In genomic region chr14:32802295-32802694, GRCh38 we compare ENCODE assay signal across 34 cellular contexts.
"Had no signal": no experiment of that assay in that cellular context is flagged by ENCODE, and none has a peak within 500 bp of the region (broad histone marks: within the 10 kb centered on the region; RNA-seq: fewer than 3 reads in every experiment).

No MANE protein-coding gene starts in this region.

- H3K27me3 ChIP-seq: MG63 had no signal

- H3K36me3 ChIP-seq: MG63 had no signal

- DNase-seq: Kasumi-1, MG63, MM.1S, MV-4-11, NCI-H1048, NCI-H1092, NCI-H1092 treated with DMSO at 0.1 percent for 48 hours, NCI-H1105, NCI-H1105 treated with DMSO at 0.1 percent for 48 hours, NCI-H1417, NCI-H1417 treated with DMSO at 0.1 percent for 48 hours, NCI-H1436, NCI-H1436 treated with DMSO at 0.1 percent for 48 hours, NCI-H146, NCI-H1694, NCI-H1694 treated with DMSO at 0.1 percent for 48 hours, NCI-H187, NCI-H187 treated with DMSO at 0.1 percent for 48 hours, NCI-H1930, NCI-H2029, NCI-H2029 treated with DMSO at 0.1 percent for 48 hours, NCI-H2081, NCI-H2081 treated with DMSO at 0.1 percent for 48 hours, NCI-H2107, NCI-H2171, NCI-H2171 treated with DMSO at 0.1 percent for 48 hours, NCI-H2227 treated with DMSO at 0.1 percent for 48 hours, NCI-H226, NCI-H345, NCI-H446, NCI-H446 treated with DMSO at 0.1 percent for 48 hours, NCI-H510A, NCI-H510A treated with DMSO at 0.1 percent for 48 hours, NCI-H524 had no signal

- H3K4me3 ChIP-seq: MG63 had no signal
